8 cellular contexts compared by ENCODE assay signal in genomic region chr9:131738293-131738692, GRCh38. TPM values are rescaled to one million over a fixed set of nuclear protein-coding genes. Genes with fewer than 3 reads are reported as not detected.
A peak's percentile ranks its signal among the peaks of the same experiment; 100 is the strongest.
DNase-seq lines count a peak whose midpoint lies in the region; FAIRE-seq and TF ChIP-seq lines count a peak whose summit lies in the region.

No MANE protein-coding gene starts in this region.

- H3K27ac Mint-ChIP-seq in osteocyte (ENCODE audit: unreplicated experiment): peak overlapping the region; percentile 79

- TF ChIP-seq CTCF in DOHH2 (IDR thresholded peaks at IDR 0.05; ENCODE audit: low read depth, low read length, poor library complexity, severe bottlenecking) (no peak), OCI-LY3 (IDR thresholded peaks at IDR 0.05; ENCODE audit: low read depth, low read length) (no peak), endothelial cell of umbilical vein (IDR thresholded peaks at IDR 0.05; ENCODE audit: extremely low read depth in 1 of 2, insufficient read depth in 1 of 2, low read depth in 1 of 2, low read length in 2 of 2) (no peak), osteocyte (IDR thresholded peaks at IDR 0.05) (no peak)

- POLR2A ChIA-PET in endothelial cell of umbilical vein (lab: Charles Lee): no interaction called here

- H3K4me3 ChIP-seq in DOHH2 (ENCODE audit: low read length): peak overlapping the region; percentile 92
- peak overlapping the region; percentile 98 for H3K4me3 ChIP-seq in OCI-LY3 (ENCODE audit: low read length)
- peak overlapping the region; percentile 36 to 84 (median 75) for H3K4me3 ChIP-seq in endothelial cell of umbilical vein (replicated peaks in 1 of 3; ENCODE audit: insufficient read depth in 1 of 3, low read depth in 1 of 3, low read length in 3 of 3)

- TF ChIP-seq POLR2A in endothelial cell of umbilical vein (IDR thresholded peaks at IDR 0.05; ENCODE audit: low read depth, low read length): no peak

- intact Hi-C loops in endothelial cell of umbilical vein (cut with micrococcal nuclease): loop anchor here (1.0 kb wide), 2 partner anchors 61 to 103 kb away; no protein-coding TSS in a partner anchor

- dilution Hi-C loops in endothelial cell of umbilical vein (cut with MboI; ENCODE audit: extremely low pct_ligation_motif_present, low sequenced_read_pairs): no loop called here

- no peaks in the 10 kb centered on the region for H3K9me1 ChIP-seq in endothelial cell of umbilical vein (replicated peaks; ENCODE audit: control insufficient read depth, extremely low read depth, insufficient read depth, low read length)

- peaks cover 61% of the 10 kb centered on the region for H3K79me2 ChIP-seq in DOHH2 (ENCODE audit: control insufficient read depth, low read length)
- peaks cover 68% of the 10 kb centered on the region for H3K79me2 ChIP-seq in OCI-LY3 (ENCODE audit: low read length)
- H3K79me2 ChIP-seq in endothelial cell of umbilical vein (ENCODE audit: control insufficient read depth, insufficient read depth, low read length): peaks cover 54% of the 10 kb centered on the region

- peak overlapping the region; percentile 88 for H3K4me3 Mint-ChIP-seq in osteocyte (ENCODE audit: unreplicated experiment)

- no peaks in the 10 kb centered on the region for H3K9me2 ChIP-seq in DOHH2 (replicated peaks; ENCODE audit: control insufficient read depth, low read length)

- no peaks in the 10 kb centered on the region for H3K27me3 Mint-ChIP-seq in osteocyte (ENCODE audit: unreplicated experiment)

- no peak overlapping the region for H2AFZ ChIP-seq in OCI-LY3 (ENCODE audit: low read depth, low read length)
- H2AFZ ChIP-seq in endothelial cell of umbilical vein (ENCODE audit: low read depth, low read length): no peak overlapping the region

- H3K4me1 Mint-ChIP-seq in osteocyte (ENCODE audit: unreplicated experiment): peaks cover 54% of the 10 kb centered on the region

- H3K4me1 ChIP-seq in DOHH2 (ENCODE audit: control insufficient read depth, low read length): peaks cover 80% of the 10 kb centered on the region
- peaks cover 59% of the 10 kb centered on the region for H3K4me1 ChIP-seq in OCI-LY3 (ENCODE audit: low read length)
- H3K4me1 ChIP-seq in endothelial cell of umbilical vein (ENCODE audit: control insufficient read depth, extremely low read depth, insufficient read depth, low read length): peaks cover 50% of the 10 kb centered on the region

- peak; percentile 21 for FAIRE-seq in endothelial cell of umbilical vein (lab: Jason Lieb, UNC)

- H3K9me3 ChIP-seq in DOHH2 (ENCODE audit: control insufficient read depth, insufficient read depth, low read length) (no peaks in the 10 kb centered on the region), OCI-LY3 (ENCODE audit: insufficient read depth, low read length) (no peaks in the 10 kb centered on the region), endothelial cell of umbilical vein (replicated peaks; ENCODE audit: control insufficient read depth, insufficient read depth, low read length) (no peaks in the 10 kb centered on the region)

- no TSS peak for BruUV-seq in endothelial cell of umbilical vein (replicated peaks; lab: Mats Ljungman, UMichigan)

- H3F3A ChIP-seq in DOHH2 (ENCODE audit: control insufficient read depth, insufficient read depth): peaks cover 19% of the 10 kb centered on the region

- peak; percentile 65 for DNase-seq in endothelial cell of umbilical vein (ENCODE audit: low read depth, low spot score)
- no peak for DNase-seq in osteocyte (ENCODE audit: extremely low spot score, unreplicated experiment)
- DNase-seq in C1 segment of cervical spinal cord (lab: John Stamatoyannopoulos, UW): no peak
- DNase-seq in NCI-H446 treated with DMSO at 0.1 percent for 48 hours (lab: John Stamatoyannopoulos, UW): no peak
- DNase-seq in NCI-H1436 (lab: John Stamatoyannopoulos, UW): no peak
- DNase-seq in NCI-H1092 treated with DMSO at 0.1 percent for 48 hours (lab: John Stamatoyannopoulos, UW): no peak

- H3K36me3 ChIP-seq in DOHH2 (ENCODE audit: control insufficient read depth, low read length): peaks cover 52% of the 10 kb centered on the region
- H3K36me3 ChIP-seq in OCI-LY3 (replicated peaks; ENCODE audit: low read depth, low read length): peaks cover 9% of the 10 kb centered on the region
- H3K36me3 ChIP-seq in endothelial cell of umbilical vein (ENCODE audit: control insufficient read depth in 2 of 2, extremely low read depth in 1 of 2, insufficient read depth in 2 of 2, low read length in 2 of 2): no peaks in the 10 kb centered on the region

- H3K36me3 Mint-ChIP-seq in osteocyte (ENCODE audit: unreplicated experiment): no peaks in the 10 kb centered on the region

- CTCF ChIA-PET in endothelial cell of umbilical vein (lab: Charles Lee): interaction anchor here (1.1 to 10.0 kb wide), 6 partner anchors 10 to 146 kb away, joined by 4 to 89 read pairs (median 12); no protein-coding TSS in a partner anchor

- no peaks in the 10 kb centered on the region for H3K9me3 Mint-ChIP-seq in osteocyte (ENCODE audit: unreplicated experiment)

- H3K9ac ChIP-seq in OCI-LY3 (ENCODE audit: low read length) (peak overlapping the region; percentile 99), endothelial cell of umbilical vein (replicated peaks; ENCODE audit: extremely low read depth, insufficient read depth, low read length) (peak overlapping the region; percentile 90)

- H3K4me2 ChIP-seq in DOHH2 (ENCODE audit: low read length) (peak overlapping the region; percentile 77), OCI-LY3 (ENCODE audit: low read length) (peak overlapping the region; percentile 87), endothelial cell of umbilical vein (ENCODE audit: insufficient read depth, low read length) (peak overlapping the region; percentile 90)

- no peaks in the 10 kb centered on the region for H3K27me3 ChIP-seq in DOHH2 (ENCODE audit: control insufficient read depth, low read length)
- H3K27me3 ChIP-seq in OCI-LY3 (ENCODE audit: low read depth, low read length): no peaks in the 10 kb centered on the region
- H3K27me3 ChIP-seq in endothelial cell of umbilical vein (ENCODE audit: control insufficient read depth in 2 of 2, insufficient read depth in 2 of 2, low read length in 2 of 2): no peaks in the 10 kb centered on the region

- H4K20me1 ChIP-seq in DOHH2 (ENCODE audit: control insufficient read depth, insufficient read depth, low read depth, low read length) (0 out of 2 replicates have a peak, but pooled peaks cover 4% of the 10 kb centered on the region), OCI-LY3 (ENCODE audit: insufficient read depth, low read length) (no peaks in the 10 kb centered on the region), endothelial cell of umbilical vein (replicated peaks; ENCODE audit: control insufficient read depth, extremely low read depth, insufficient read depth, low read length) (no peaks in the 10 kb centered on the region)

- H3K27ac ChIP-seq in DOHH2 (ENCODE audit: low read depth, low read length) (peak overlapping the region; percentile 96), OCI-LY3 (ENCODE audit: low read length) (peak overlapping the region; percentile 91), endothelial cell of umbilical vein (ENCODE audit: insufficient read depth, low read depth, low read length) (peak overlapping the region; percentile 73)

TF ChIP-seq in endothelial cell of umbilical vein, 7 proteins besides CTCF, POLR2A, EP300 and RAD21:
- TF ChIP-seq FOS (IDR thresholded peaks at IDR 0.05; ENCODE audit: borderline replicate concordance, insufficient read depth, low read length) (peak; percentile 41), MYC (IDR thresholded peaks at IDR 0.05; ENCODE audit: low read depth, low read length) (no peak)

RNA-seq across cellular contexts. Expression of gene RAPGEF1, which starts 1.6 kb away (rescaled TPM):
- 124 TPM in 2 replicates for total RNA-seq in endothelial cell of umbilical vein
- 50.0 and 53.3 TPM in 2 replicates for polyA plus RNA-seq in endothelial cell of umbilical vein
- 51.0 and 57.8 TPM in 2 replicates for polyA plus RNA-seq in endothelial cell of umbilical vein (2011; cell fraction: cytosol; rRNA removed)
- polyA plus RNA-seq in endothelial cell of umbilical vein (2011; cell fraction: nucleus; rRNA removed): 75.3 and 79.7 TPM in 2 replicates
- polyA plus RNA-seq in endothelial cell of umbilical vein (2012): 72.5 and 82.9 TPM in 2 replicates
- polyA minus RNA-seq in endothelial cell of umbilical vein: 50.3 and 57.7 TPM in 2 replicates
- 17.2 TPM for polyA minus RNA-seq in endothelial cell of umbilical vein (2011; cell fraction: cytosol; rRNA and poly(A)+ RNA removed)
- polyA minus RNA-seq in endothelial cell of umbilical vein (2011; cell fraction: nucleus; rRNA and poly(A)+ RNA removed): 35.9 and 37.0 TPM in 2 replicates
- 94.3 TPM in 2 replicates for total RNA-seq in osteocyte
